15 cellular contexts compared by ENCODE assay signal in the genomic region with DNA sequence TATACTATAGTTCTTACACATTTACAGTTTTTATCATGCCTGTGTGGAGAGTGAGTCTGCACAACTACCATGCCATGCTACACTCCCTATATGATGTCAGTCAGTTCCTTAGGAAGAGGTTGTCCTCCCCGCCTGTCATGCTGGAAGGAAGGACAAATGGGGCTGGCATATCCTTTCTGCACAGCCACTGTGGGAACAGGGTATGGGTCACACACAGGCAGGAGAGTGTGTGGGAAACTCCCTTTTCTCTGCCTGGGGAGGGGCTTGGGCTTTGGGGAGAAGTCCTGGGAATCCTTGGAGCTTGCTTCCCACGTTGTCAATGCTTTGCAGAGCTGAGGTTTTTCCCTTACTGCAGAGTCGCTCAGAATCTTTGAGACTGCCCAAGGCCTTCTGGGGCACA.
"Had no signal": no experiment of that assay in that cellular context is flagged by ENCODE, and none has a peak within 500 bp of the region (broad histone marks: within the 10 kb centered on the region; RNA-seq: fewer than 3 reads in every experiment).

No MANE protein-coding gene starts in this region.

- H3K4me1 ChIP-seq: foreskin keratinocyte had no signal

- H3K9ac ChIP-seq: SK-N-SH had no signal

- DNase-seq: activated CD4-positive, alpha-beta memory T cell treated with anti-CD3 and anti-CD28 coated beads for 36 hours; activated CD4-positive, alpha-beta T cell treated with anti-CD3 and anti-CD28 coated beads for 36 hours; activated naive CD4-positive, alpha-beta T cell treated with anti-CD3 and anti-CD28 coated beads, Interleukin-2, amount 10 ng/mL, durations not matched to agents 7 days and 5 days; activated naive CD8-positive, alpha-beta T cell treated with anti-CD3 and anti-CD28 coated beads, Interleukin-2, amount 50 U/mL, for 24 hours; foreskin keratinocyte; glutamatergic neuron; hippocampal formation; islet precursor cell; left colon; lower lobe of right lung; nephron progenitor cell; SK-N-SH; upper lobe of left lung had no signal

- H3K36me3 ChIP-seq: lower lobe of right lung, upper lobe of left lung had no signal

- H3K4me2 ChIP-seq: SK-N-SH had no signal

- H3K9me3 ChIP-seq: lower lobe of right lung, SK-N-SH, upper lobe of left lung had no signal

- H3K4me3 ChIP-seq: lower lobe of right lung, skin epidermis, upper lobe of left lung had no signal

- H3K27ac ChIP-seq: foreskin keratinocyte, lower lobe of right lung had no signal

- ATAC-seq: activated CD4-positive, alpha-beta T cell treated with anti-CD3 and anti-CD28 coated beads for 36 hours; activated naive CD8-positive, alpha-beta T cell treated with anti-CD3 and anti-CD28 coated beads, Interleukin-2, amount 50 U/mL, for 24 hours; foreskin keratinocyte; lower lobe of right lung; WTC11 had no signal

- H3K27me3 ChIP-seq: foreskin keratinocyte, upper lobe of left lung had no signal
